Comparison of ENCODE assay signal across 29 cellular contexts in genomic region chr1:73218995-73219546, GRCh38.
DNase-seq lines count a peak whose midpoint lies in the region; ATAC-seq and TF ChIP-seq lines count a peak whose summit lies in the region.
"Had no signal": no experiment of that assay in that cellular context is flagged by ENCODE, and none has a peak within 500 bp of the region (broad histone marks: within the 10 kb centered on the region; RNA-seq: fewer than 3 reads in every experiment).

No MANE protein-coding gene starts in this region.

- H3K56ac ChIP-seq in mesendoderm (ENCODE audit: low read length) = no peak overlapping the region

- H3K9me2 ChIP-seq in neural cell (ENCODE audit: insufficient read depth, low read length) = no peaks in the 10 kb centered on the region

- peak; percentile 87 for TF ChIP-seq EP300 in neural cell (conservative IDR thresholded peaks at IDR 0.05; ENCODE audit: poor library complexity, severe bottlenecking)

- H3K23ac ChIP-seq in mesendoderm (ENCODE audit: low read length) = no peak overlapping the region

- no peak overlapping the region for H2BK5ac ChIP-seq in mesendoderm (ENCODE audit: low read length)

- ATAC-seq in left lung = no peak
- ATAC-seq: A549; CD8-positive, alpha-beta T cell had no signal

- no peak overlapping the region for H4K5ac ChIP-seq in mesendoderm (ENCODE audit: low read length)

- H3K27me3 ChIP-seq in mesendoderm (ENCODE audit: insufficient read depth, low read length, poor library complexity) (no peaks in the 10 kb centered on the region), neural cell (ENCODE audit: insufficient read depth, low read depth, low read length) (no peaks in the 10 kb centered on the region), H7 (ENCODE audit: control insufficient read depth, insufficient read depth, low read length) (no peaks in the 10 kb centered on the region), left lung (no peaks in the 10 kb centered on the region)
- H3K27me3 ChIP-seq: BE2C; BLaER1; BLaER1 treated with 17β-estradiol and CSF1 and Interleukin-3, amounts not matched to agents 10 nM and 100 nM had no signal

- H3K27ac ChIP-seq in mesendoderm (ENCODE audit: low read depth, low read length) (no peak overlapping the region), neural cell (ENCODE audit: low read length) (peak overlapping the region; percentile 53), left lung (no peak overlapping the region)
- H3K27ac ChIP-seq: 22Rv1; A549; BLaER1; BLaER1 treated with 17β-estradiol and CSF1 and Interleukin-3, amounts not matched to agents 10 nM and 100 nM; C4-2B had no signal

- H3K4me3 ChIP-seq in mesendoderm (ENCODE audit: low read length) = no peak overlapping the region
- H3K4me3 ChIP-seq in neural cell (ENCODE audit: low read length) = no peak overlapping the region
- no peak overlapping the region for H3K4me3 ChIP-seq in H7 (ENCODE audit: insufficient read depth, low read depth, low read length)
- H3K4me3 ChIP-seq in left lung = no peak overlapping the region
- H3K4me3 ChIP-seq: A549; BLaER1; BLaER1 treated with 17β-estradiol and CSF1 and Interleukin-3, amounts not matched to agents 10 nM and 100 nM had no signal

- 100% methylated on average over 1 of the region's 2 CpGs for WGBS in mesendoderm (ENCODE audit: extremely low coverage, insufficient coverage, low lambda C conversion rate)

- no peak overlapping the region for H2AFZ ChIP-seq in neural cell (ENCODE audit: low read depth, low read length)

- H3K9ac ChIP-seq in mesendoderm (ENCODE audit: low read length) (no peak overlapping the region), neural cell (ENCODE audit: low read length) (no peak overlapping the region)
- H3K9ac ChIP-seq: BLaER1; BLaER1 treated with 17β-estradiol and CSF1 and Interleukin-3, amounts not matched to agents 10 nM and 100 nM had no signal

- H3F3A ChIP-seq in neural cell (ENCODE audit: insufficient read depth, low read length, poor library complexity, severe bottlenecking) = no peaks in the 10 kb centered on the region

- H3K4me1 ChIP-seq in mesendoderm (ENCODE audit: control insufficient read depth, low read depth, low read length) (no peaks in the 10 kb centered on the region), left lung (no peaks in the 10 kb centered on the region)
- H3K4me1 ChIP-seq: A549; BE2C; BLaER1; BLaER1 treated with 17β-estradiol and CSF1 and Interleukin-3, amounts not matched to agents 10 nM and 100 nM; Caco-2 had no signal

- TF ChIP-seq CTCF in neural cell (IDR thresholded peaks at IDR 0.05; ENCODE audit: poor library complexity, severe bottlenecking) (no peak), left lung (IDR thresholded peaks at IDR 0.05) (no peak)

- DNase-seq in mesendoderm (peak; percentile 7), H7 (no peak), left lung (no peak)
- DNase-seq: 8988T; ACHN; AML-193; BE2C; C1 segment of cervical spinal cord; Caco-2; Calu3; CD4-positive, alpha-beta memory T cell; CD4-positive, alpha-beta T cell; CD4-positive, CD25-positive, alpha-beta regulatory T cell; CD8-positive, alpha-beta memory T cell; CD8-positive, alpha-beta T cell; COR-L47; DMS 273 treated with DMSO at 0.1 percent for 48 hours; DMS153; DMS53; DMS79; DMS79 treated with DMSO at 0.1 percent for 48 hours; DND-41; EL had no signal

- H4K8ac ChIP-seq in mesendoderm (ENCODE audit: low read depth, low read length) = no peak overlapping the region

- H3K4ac ChIP-seq in mesendoderm (ENCODE audit: low read depth, low read length) = no peak overlapping the region

- H3K79me2 ChIP-seq in mesendoderm (ENCODE audit: control insufficient read depth, insufficient read depth, low read length) = no peaks in the 10 kb centered on the region
- H3K79me2 ChIP-seq in neural cell (replicated peaks; ENCODE audit: insufficient read depth, low read length) = no peaks in the 10 kb centered on the region

- H4K20me1 ChIP-seq in neural cell (ENCODE audit: insufficient read depth) = no peaks in the 10 kb centered on the region
- H4K20me1 ChIP-seq: BLaER1; BLaER1 treated with 17β-estradiol and CSF1 and Interleukin-3, amounts not matched to agents 10 nM and 100 nM had no signal

- H3K18ac ChIP-seq in mesendoderm (ENCODE audit: low read length) = no peak overlapping the region

- no peak overlapping the region for H2BK15ac ChIP-seq in mesendoderm (replicated peaks; ENCODE audit: low read depth)

- no peak overlapping the region for H3K4me2 ChIP-seq in mesendoderm (ENCODE audit: low read length)
- H3K4me2 ChIP-seq in neural cell (ENCODE audit: low read length) = no peak overlapping the region
- H3K4me2 ChIP-seq: A549; BLaER1; BLaER1 treated with 17β-estradiol and CSF1 and Interleukin-3, amounts not matched to agents 10 nM and 100 nM had no signal

- intact Hi-C loops in left lung (cut with DNase I) = no loop called here

- TF ChIP-seq RAD21 in neural cell (conservative IDR thresholded peaks at IDR 0.05) = no peak

- H2BK120ac ChIP-seq in mesendoderm (ENCODE audit: low read depth, low read length) = no peak overlapping the region

- H3K9me3 ChIP-seq in neural cell (ENCODE audit: low read length) (no peaks in the 10 kb centered on the region), left lung (peaks cover 0 to 28% of the 10 kb centered on the region in 2 donors)
- H3K9me3 ChIP-seq: A549, BE2C, Caco-2 had no signal

- H3K36me3 ChIP-seq in mesendoderm (ENCODE audit: control insufficient read depth, insufficient read depth, low read length) = no peaks in the 10 kb centered on the region
- H3K36me3 ChIP-seq in neural cell (ENCODE audit: insufficient read depth, low read length) = no peaks in the 10 kb centered on the region
- H3K36me3 ChIP-seq in H7 (replicated peaks; ENCODE audit: control insufficient read depth, insufficient read depth, low read length) = no peaks in the 10 kb centered on the region
- H3K36me3 ChIP-seq in left lung = no peaks in the 10 kb centered on the region
- H3K36me3 ChIP-seq: BE2C; BLaER1; BLaER1 treated with 17β-estradiol and CSF1 and Interleukin-3, amounts not matched to agents 10 nM and 100 nM had no signal

- no peak overlapping the region for H2AK5ac ChIP-seq in mesendoderm (ENCODE audit: low read length)

- H3K79me1 ChIP-seq in mesendoderm (ENCODE audit: low read length) = no peaks in the 10 kb centered on the region

TF ChIP-seq in neural cell, 6 proteins besides CTCF, POLR2A, EP300 and RAD21:
- TF ChIP-seq POLR2AphosphoS5 (IDR thresholded peaks at IDR 0.05) (peak; percentile 62), SMC3 (conservative IDR thresholded peaks at IDR 0.05; ENCODE audit: poor library complexity) (no peak), REST (IDR thresholded peaks at IDR 0.05; ENCODE audit: borderline replicate concordance) (peak; percentile 98)
